In the genomic region with DNA sequence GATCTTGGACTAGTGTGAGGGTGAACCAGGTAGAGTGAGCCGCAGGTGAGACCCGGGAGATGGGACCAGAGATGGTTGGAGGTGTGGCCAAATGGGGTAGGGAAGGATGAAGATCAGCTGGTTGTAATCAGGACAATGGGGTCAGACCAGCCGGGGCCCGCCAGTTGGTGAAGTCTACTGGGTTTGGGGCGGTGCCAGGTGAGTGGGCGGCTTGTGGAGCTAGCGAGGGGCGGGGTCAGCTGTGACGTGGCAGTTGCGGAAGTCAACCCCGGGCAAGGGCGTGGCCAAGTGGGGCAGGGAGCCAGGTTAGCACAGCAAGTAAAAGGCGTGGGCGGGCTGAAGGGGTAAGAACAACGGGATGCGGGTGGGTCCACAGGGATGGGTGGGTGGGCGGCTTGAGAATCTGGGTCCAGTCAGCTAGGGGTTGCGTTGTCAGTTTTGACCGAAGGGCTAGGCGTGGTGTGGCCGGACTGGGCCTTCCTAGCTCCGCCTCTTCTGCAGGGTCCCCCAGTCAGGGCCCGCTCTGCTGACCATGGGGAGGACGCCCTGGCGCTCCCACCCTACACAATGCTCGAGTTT, we compare ENCODE assay signal across 1 cellular context.
TF ChIP-seq lines count a peak whose summit lies in the region.

No MANE protein-coding gene starts in this region.

TF ChIP-seq in SK-N-SH, 30 proteins besides CTCF, POLR2A, EP300 and RAD21 (continued from another document):
- TF ChIP-seq, protein P1, sequence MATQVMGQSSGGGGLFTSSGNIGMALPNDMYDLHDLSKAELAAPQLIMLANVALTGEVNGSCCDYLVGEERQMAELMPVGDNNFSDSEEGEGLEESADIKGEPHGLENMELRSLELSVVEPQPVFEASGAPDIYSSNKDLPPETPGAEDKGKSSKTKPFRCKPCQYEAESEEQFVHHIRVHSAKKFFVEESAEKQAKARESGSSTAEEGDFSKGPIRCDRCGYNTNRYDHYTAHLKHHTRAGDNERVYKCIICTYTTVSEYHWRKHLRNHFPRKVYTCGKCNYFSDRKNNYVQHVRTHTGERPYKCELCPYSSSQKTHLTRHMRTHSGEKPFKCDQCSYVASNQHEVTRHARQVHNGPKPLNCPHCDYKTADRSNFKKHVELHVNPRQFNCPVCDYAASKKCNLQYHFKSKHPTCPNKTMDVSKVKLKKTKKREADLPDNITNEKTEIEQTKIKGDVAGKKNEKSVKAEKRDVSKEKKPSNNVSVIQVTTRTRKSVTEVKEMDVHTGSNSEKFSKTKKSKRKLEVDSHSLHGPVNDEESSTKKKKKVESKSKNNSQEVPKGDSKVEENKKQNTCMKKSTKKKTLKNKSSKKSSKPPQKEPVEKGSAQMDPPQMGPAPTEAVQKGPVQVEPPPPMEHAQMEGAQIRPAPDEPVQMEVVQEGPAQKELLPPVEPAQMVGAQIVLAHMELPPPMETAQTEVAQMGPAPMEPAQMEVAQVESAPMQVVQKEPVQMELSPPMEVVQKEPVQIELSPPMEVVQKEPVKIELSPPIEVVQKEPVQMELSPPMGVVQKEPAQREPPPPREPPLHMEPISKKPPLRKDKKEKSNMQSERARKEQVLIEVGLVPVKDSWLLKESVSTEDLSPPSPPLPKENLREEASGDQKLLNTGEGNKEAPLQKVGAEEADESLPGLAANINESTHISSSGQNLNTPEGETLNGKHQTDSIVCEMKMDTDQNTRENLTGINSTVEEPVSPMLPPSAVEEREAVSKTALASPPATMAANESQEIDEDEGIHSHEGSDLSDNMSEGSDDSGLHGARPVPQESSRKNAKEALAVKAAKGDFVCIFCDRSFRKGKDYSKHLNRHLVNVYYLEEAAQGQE (IDR thresholded peaks at IDR 0.05; ENCODE audit: low read depth, low read length), result no peak
